ENCODE assay signal across 8 cellular contexts in genomic region chr1:27671964-27672749, GRCh38. TPM values are rescaled to one million over a fixed set of nuclear protein-coding genes. Genes with fewer than 3 reads are reported as not detected.
DNase-seq lines count a peak whose midpoint lies in the region; ATAC-seq and TF ChIP-seq lines count a peak whose summit lies in the region.

Gene IFI6 (minus strand): TSS chr1:27672192. CDS start chr1:27669314, 2,878 bp downstream.

- peak within 1 kb of the TSS; percentile 71 for H3K9ac ChIP-seq in BLaER1

- H3K27me3 ChIP-seq in BLaER1 (no peaks in the 10 kb centered on the region), right lobe of liver (no peaks in the 10 kb centered on the region)

- TF ChIP-seq CTCF in right lobe of liver (IDR thresholded peaks at IDR 0.05) = peak; percentile 22 to 53 (median 44)

- no peaks in the 10 kb centered on the region for H3K9me3 ChIP-seq in BLaER1
- H3K9me3 ChIP-seq in right lobe of liver = no peaks in the 10 kb centered on the region

- H3K36me3 ChIP-seq in BLaER1 (no peaks in the 10 kb centered on the region; the same call in 1 of the 2 replicates), right lobe of liver (no peaks in the 10 kb centered on the region)

- no peaks in the 10 kb centered on the region for H4K20me1 ChIP-seq in BLaER1

- H3K4me2 ChIP-seq in BLaER1 = peak within 1 kb of the TSS; percentile 94

- intact Hi-C loops in right lobe of liver (cut with DNase I) = no loop called here

- H3K4me1 ChIP-seq in BLaER1 (peaks cover 40% of the 10 kb centered on the region), right lobe of liver (peaks cover 0 to 21% (median 5%) of the 10 kb centered on the region in 4 donors)

- 2% methylated on average over 8 of the region's 10 CpGs for WGBS in right lobe of liver (ENCODE audit: insufficient coverage, low coverage, low lambda C conversion rate, missing lambda C conversion rate)

- TF ChIP-seq POLR2A in GM19193 (IDR thresholded peaks at IDR 0.05; ENCODE audit: extremely low read depth, insufficient read depth, insufficient read length) (peak; percentile 98), right lobe of liver (IDR thresholded peaks at IDR 0.05) (peak; percentile 67)

- DNase-seq in NCI-H748 (lab: John Stamatoyannopoulos, UW; ENCODE audit: unreplicated experiment) = peak; percentile 93
- peak; percentile 33 to 75 for DNase-seq in activated CD4-positive, alpha-beta T cell treated with anti-CD3 and anti-CD28 coated beads, Interleukin-2, amount 50 U/mL, for 24 hours (ENCODE audit: low read depth in 1 of 2, low spot score in 1 of 2)
- DNase-seq in dermis microvascular lymphatic vessel endothelial cell (ENCODE audit: low read depth in 2 of 2) = peak; percentile 94 to 97
- DNase-seq in right lobe of liver = peak; percentile 79 to 89 (median 87)
- DNase-seq in stimulated activated CD4-positive, alpha-beta T cell treated with anti-CD3 and anti-CD28 coated beads, Interleukin-4, amount 100 ng/mL, for 4 hours = peak; percentile 52 to 85

- peak within 1 kb of the TSS; percentile 66 for H3K4me3 ChIP-seq in BLaER1
- peak within 1 kb of the TSS; percentile 39 to 51 (median 46) for H3K4me3 ChIP-seq in right lobe of liver

- peak; percentile 64 for ATAC-seq in HG03521 (IDR thresholded peaks at IDR 0.05; ENCODE audit: unreplicated experiment)
- peak; percentile 96 to 99 (median 97) for ATAC-seq in right lobe of liver

- peak within 1 kb of the TSS; percentile 65 for H3K27ac ChIP-seq in BLaER1
- peak within 1 kb of the TSS; percentile 47 to 79 (median 59) for H3K27ac ChIP-seq in right lobe of liver

RNA-seq across cellular contexts. Expression of gene IFI6, which starts in this region (rescaled TPM):
- total RNA-seq in dermis microvascular lymphatic vessel endothelial cell (21.8 and 48.8 TPM in 2 replicates), right lobe of liver (10 to 100 TPM in 5 of 6 experiments, 1 to 10 TPM in 1; 9.5 to 45.7 (median 33.2) TPM)

Comparison
In these comparisons a context has a peak if more than half of its experiments do, and no peak if none do; other contexts are left out.
1. Peak in every context shown above with its lines: DNase-seq, ATAC-seq, H3K4me3 ChIP-seq and H3K27ac ChIP-seq.